1 cellular context compared by ENCODE assay signal in genomic region chr10:119688033-119688508, GRCh38.
TF ChIP-seq lines count a peak whose summit lies in the region.

No MANE protein-coding gene starts in this region.

TF ChIP-seq in K562, 482 proteins besides CTCF, POLR2A, EP300 and RAD21 (continued from another document and continues in another):
- TF ChIP-seq E4F1 (CRISPR knock-in tag; IDR thresholded peaks at IDR 0.05; ENCODE audit: borderline replicate concordance), result no peak
- no peak for TF ChIP-seq BRF1 (IDR thresholded peaks at IDR 0.05; ENCODE audit: borderline replicate concordance, extremely low read depth, insufficient read length)
- no peak for TF ChIP-seq MTA3 (IDR thresholded peaks at IDR 0.05; ENCODE audit: borderline replicate concordance)
- TF ChIP-seq SMAD1 (IDR thresholded peaks at IDR 0.05; ENCODE audit: low read depth, low read length, partially characterized antibody), result no peak
- no peak for TF ChIP-seq CHD4 (IDR thresholded peaks at IDR 0.05; ENCODE audit: insufficient read depth, insufficient replicate concordance, low read depth, low read length, poor library complexity, severe bottlenecking)
- no peak for TF ChIP-seq PHTF2 (CRISPR knock-in tag; IDR thresholded peaks at IDR 0.05)
- no peak for TF ChIP-seq HEY1 (CRISPR knock-in tag; IDR thresholded peaks at IDR 0.05; ENCODE audit: borderline replicate concordance)
- no peak for TF ChIP-seq SMC3 (conservative IDR thresholded peaks at IDR 0.05; ENCODE audit: insufficient read depth, low read depth, low read length)
- no peak for TF ChIP-seq NEUROD1 (IDR thresholded peaks at IDR 0.05; ENCODE audit: borderline replicate concordance, low read depth, low read length, partially characterized antibody)
- no peak for TF ChIP-seq PURB (CRISPR knock-in tag; IDR thresholded peaks at IDR 0.05; ENCODE audit: low read depth)
- no peak for TF ChIP-seq NR2C2 (CRISPR knock-in tag; IDR thresholded peaks at IDR 0.05)
- TF ChIP-seq NR2C2 (tag; IDR thresholded peaks at IDR 0.05), result peak; percentile 70
- peak; percentile 51; the same call in 1 of the 2 replicates for TF ChIP-seq ZNF324 (CRISPR knock-in tag; IDR thresholded peaks at IDR 0.05)
- no peak for TF ChIP-seq TRIM24 (IDR thresholded peaks at IDR 0.05)
- TF ChIP-seq NRF1 (conservative IDR thresholded peaks at IDR 0.05 in 1 of 2, IDR thresholded peaks at IDR 0.05 in 1 of 2), result no peak
- TF ChIP-seq GABPB2 (CRISPR knock-in tag; conservative IDR thresholded peaks at IDR 0.05), result no peak
- TF ChIP-seq MEF2D (tag; conservative IDR thresholded peaks at IDR 0.05; ENCODE audit: low read depth), result peak; percentile 93
- peak; percentile 61; the same call in 1 of the 2 replicates for TF ChIP-seq ZNF354B (CRISPR knock-in tag; IDR thresholded peaks at IDR 0.05)
- no peak for TF ChIP-seq ZNF232 (CRISPR knock-in tag; IDR thresholded peaks at IDR 0.05)
- TF ChIP-seq MCM3 (IDR thresholded peaks at IDR 0.05), result no peak
- TF ChIP-seq TCFL5 (CRISPR knock-in tag; conservative IDR thresholded peaks at IDR 0.05), result peak; percentile 81; the same call in 1 of the 2 replicates
- no peak for TF ChIP-seq ZEB2 (IDR thresholded peaks at IDR 0.05)
- no peak for TF ChIP-seq BCLAF1 (IDR thresholded peaks at IDR 0.05; ENCODE audit: borderline replicate concordance in 1 of 2, control insufficient read depth in 1 of 2, low read depth in 2 of 2, low read length in 1 of 2)
- TF ChIP-seq ZNF76 (CRISPR knock-in tag; IDR thresholded peaks at IDR 0.05; ENCODE audit: borderline replicate concordance), result peak; percentile 74; the same call in 1 of the 2 replicates
- TF ChIP-seq ZNF586 (CRISPR knock-in tag; conservative IDR thresholded peaks at IDR 0.05), result no peak
- TF ChIP-seq, protein P1, sequence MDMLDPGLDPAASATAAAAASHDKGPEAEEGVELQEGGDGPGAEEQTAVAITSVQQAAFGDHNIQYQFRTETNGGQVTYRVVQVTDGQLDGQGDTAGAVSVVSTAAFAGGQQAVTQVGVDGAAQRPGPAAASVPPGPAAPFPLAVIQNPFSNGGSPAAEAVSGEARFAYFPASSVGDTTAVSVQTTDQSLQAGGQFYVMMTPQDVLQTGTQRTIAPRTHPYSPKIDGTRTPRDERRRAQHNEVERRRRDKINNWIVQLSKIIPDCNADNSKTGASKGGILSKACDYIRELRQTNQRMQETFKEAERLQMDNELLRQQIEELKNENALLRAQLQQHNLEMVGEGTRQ (CRISPR knock-in tag; IDR thresholded peaks at IDR 0.05), result no peak
- TF ChIP-seq MXI1 (IDR thresholded peaks at IDR 0.05; ENCODE audit: low read depth, low read length), result no peak
- TF ChIP-seq ASH1L (IDR thresholded peaks at IDR 0.05; ENCODE audit: borderline replicate concordance, low read depth, partially characterized antibody), result no peak
- TF ChIP-seq ZC3H4 (CRISPR knock-in tag; IDR thresholded peaks at IDR 0.05; ENCODE audit: borderline replicate concordance), result no peak
- no peak for TF ChIP-seq DNMT1 (IDR thresholded peaks at IDR 0.05)
- no peak for TF ChIP-seq KDM2B (CRISPR knock-in tag; IDR thresholded peaks at IDR 0.05)
- TF ChIP-seq NFATC3 (IDR thresholded peaks at IDR 0.05), result no peak
- no peak for TF ChIP-seq ZFP36 (IDR thresholded peaks at IDR 0.05; ENCODE audit: low read depth, low read length, partially characterized antibody)
- TF ChIP-seq RBFOX2 (IDR thresholded peaks at IDR 0.05; ENCODE audit: low read depth, low read length), result no peak
- no peak for TF ChIP-seq MBD2 (IDR thresholded peaks at IDR 0.05; ENCODE audit: borderline replicate concordance, low read depth)
- TF ChIP-seq SIRT6 (IDR thresholded peaks at IDR 0.05; ENCODE audit: low read depth, low read length), result no peak
- TF ChIP-seq, protein P2, sequence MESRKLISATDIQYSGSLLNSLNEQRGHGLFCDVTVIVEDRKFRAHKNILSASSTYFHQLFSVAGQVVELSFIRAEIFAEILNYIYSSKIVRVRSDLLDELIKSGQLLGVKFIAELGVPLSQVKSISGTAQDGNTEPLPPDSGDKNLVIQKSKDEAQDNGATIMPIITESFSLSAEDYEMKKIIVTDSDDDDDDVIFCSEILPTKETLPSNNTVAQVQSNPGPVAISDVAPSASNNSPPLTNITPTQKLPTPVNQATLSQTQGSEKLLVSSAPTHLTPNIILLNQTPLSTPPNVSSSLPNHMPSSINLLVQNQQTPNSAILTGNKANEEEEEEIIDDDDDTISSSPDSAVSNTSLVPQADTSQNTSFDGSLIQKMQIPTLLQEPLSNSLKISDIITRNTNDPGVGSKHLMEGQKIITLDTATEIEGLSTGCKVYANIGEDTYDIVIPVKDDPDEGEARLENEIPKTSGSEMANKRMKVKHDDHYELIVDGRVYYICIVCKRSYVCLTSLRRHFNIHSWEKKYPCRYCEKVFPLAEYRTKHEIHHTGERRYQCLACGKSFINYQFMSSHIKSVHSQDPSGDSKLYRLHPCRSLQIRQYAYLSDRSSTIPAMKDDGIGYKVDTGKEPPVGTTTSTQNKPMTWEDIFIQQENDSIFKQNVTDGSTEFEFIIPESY (CRISPR knock-in tag; IDR thresholded peaks at IDR 0.05), result no peak
- TF ChIP-seq SAP30 (IDR thresholded peaks at IDR 0.05; ENCODE audit: borderline replicate concordance, insufficient read depth, low read depth, low read length, poor library complexity, severe bottlenecking), result no peak
- peak; percentile 65; the same call in 1 of the 2 replicates for TF ChIP-seq MECOM (CRISPR knock-in tag; IDR thresholded peaks at IDR 0.05)
- no peak for TF ChIP-seq ZNF143 (CRISPR knock-in tag; IDR thresholded peaks at IDR 0.05)
- TF ChIP-seq TRIM28 (IDR thresholded peaks at IDR 0.05), result no peak
- TF ChIP-seq EP400 (IDR thresholded peaks at IDR 0.05), result no peak
- peak; percentile 51; the same call in 1 of the 2 replicates for TF ChIP-seq TAF7 (tag; IDR thresholded peaks at IDR 0.05)
- no peak for TF ChIP-seq GATAD2B (IDR thresholded peaks at IDR 0.05; ENCODE audit: borderline replicate concordance)
- TF ChIP-seq ZNF740 (CRISPR knock-in tag; IDR thresholded peaks at IDR 0.05), result no peak
- TF ChIP-seq ZNF740 (tag; IDR thresholded peaks at IDR 0.05), result peak in 1 of 2 experiments; percentile 85; a peak in 2 of 4 replicates
- TF ChIP-seq PHF8 (IDR thresholded peaks at IDR 0.05; ENCODE audit: borderline replicate concordance, low read length), result no peak
- no peak for TF ChIP-seq MLX (CRISPR knock-in tag; conservative IDR thresholded peaks at IDR 0.05)
- 0 out of 2 replicates have a peak, but pooled peaks have one; percentile 69 for TF ChIP-seq ELF2 (CRISPR knock-in tag; IDR thresholded peaks at IDR 0.05)
- TF ChIP-seq, protein P3, sequence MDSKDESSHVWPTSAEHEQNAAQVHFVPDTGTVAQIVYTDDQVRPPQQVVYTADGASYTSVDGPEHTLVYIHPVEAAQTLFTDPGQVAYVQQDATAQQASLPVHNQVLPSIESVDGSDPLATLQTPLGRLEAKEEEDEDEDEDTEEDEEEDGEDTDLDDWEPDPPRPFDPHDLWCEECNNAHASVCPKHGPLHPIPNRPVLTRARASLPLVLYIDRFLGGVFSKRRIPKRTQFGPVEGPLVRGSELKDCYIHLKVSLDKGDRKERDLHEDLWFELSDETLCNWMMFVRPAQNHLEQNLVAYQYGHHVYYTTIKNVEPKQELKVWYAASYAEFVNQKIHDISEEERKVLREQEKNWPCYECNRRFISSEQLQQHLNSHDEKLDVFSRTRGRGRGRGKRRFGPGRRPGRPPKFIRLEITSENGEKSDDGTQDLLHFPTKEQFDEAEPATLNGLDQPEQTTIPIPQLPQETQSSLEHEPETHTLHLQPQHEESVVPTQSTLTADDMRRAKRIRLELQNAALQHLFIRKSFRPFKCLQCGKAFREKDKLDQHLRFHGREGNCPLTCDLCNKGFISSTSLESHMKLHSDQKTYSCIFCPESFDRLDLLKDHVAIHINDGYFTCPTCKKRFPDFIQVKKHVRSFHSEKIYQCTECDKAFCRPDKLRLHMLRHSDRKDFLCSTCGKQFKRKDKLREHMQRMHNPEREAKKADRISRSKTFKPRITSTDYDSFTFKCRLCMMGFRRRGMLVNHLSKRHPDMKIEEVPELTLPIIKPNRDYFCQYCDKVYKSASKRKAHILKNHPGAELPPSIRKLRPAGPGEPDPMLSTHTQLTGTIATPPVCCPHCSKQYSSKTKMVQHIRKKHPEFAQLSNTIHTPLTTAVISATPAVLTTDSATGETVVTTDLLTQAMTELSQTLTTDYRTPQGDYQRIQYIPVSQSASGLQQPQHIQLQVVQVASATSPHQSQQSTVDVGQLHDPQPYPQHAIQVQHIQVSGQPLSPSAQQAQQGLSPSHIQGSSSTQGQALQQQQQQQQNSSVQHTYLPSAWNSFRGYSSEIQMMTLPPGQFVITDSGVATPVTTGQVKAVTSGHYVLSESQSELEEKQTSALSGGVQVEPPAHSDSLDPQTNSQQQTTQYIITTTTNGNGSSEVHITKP (IDR thresholded peaks at IDR 0.05; ENCODE audit: partially characterized antibody), result no peak
- TF ChIP-seq HSF4 (CRISPR knock-in tag; IDR thresholded peaks at IDR 0.05; ENCODE audit: borderline replicate concordance), result no peak
- TF ChIP-seq TCF3 (CRISPR knock-in tag; IDR thresholded peaks at IDR 0.05), result no peak
- TF ChIP-seq XRCC5 (IDR thresholded peaks at IDR 0.05; ENCODE audit: low read depth, low read length), result no peak
- TF ChIP-seq, protein P4, sequence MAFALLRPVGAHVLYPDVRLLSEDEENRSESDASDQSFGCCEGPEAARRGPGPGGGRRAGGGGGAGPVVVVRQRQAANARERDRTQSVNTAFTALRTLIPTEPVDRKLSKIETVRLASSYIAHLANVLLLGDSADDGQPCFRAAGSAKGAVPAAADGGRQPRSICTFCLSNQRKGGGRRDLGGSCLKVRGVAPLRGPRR (CRISPR knock-in tag; IDR thresholded peaks at IDR 0.05), result no peak
- TF ChIP-seq XRCC3 (IDR thresholded peaks at IDR 0.05), result no peak
- no peak for TF ChIP-seq BRD4 (IDR thresholded peaks at IDR 0.05)
- peak; percentile 84 for TF ChIP-seq ERF (CRISPR knock-in tag; IDR thresholded peaks at IDR 0.05)
- TF ChIP-seq SMARCC2 (IDR thresholded peaks at IDR 0.05; ENCODE audit: low read depth), result no peak
- no peak for TF ChIP-seq SAFB2 (IDR thresholded peaks at IDR 0.05; ENCODE audit: borderline replicate concordance, low read depth, low read length, severe bottlenecking)
- TF ChIP-seq, protein P5, sequence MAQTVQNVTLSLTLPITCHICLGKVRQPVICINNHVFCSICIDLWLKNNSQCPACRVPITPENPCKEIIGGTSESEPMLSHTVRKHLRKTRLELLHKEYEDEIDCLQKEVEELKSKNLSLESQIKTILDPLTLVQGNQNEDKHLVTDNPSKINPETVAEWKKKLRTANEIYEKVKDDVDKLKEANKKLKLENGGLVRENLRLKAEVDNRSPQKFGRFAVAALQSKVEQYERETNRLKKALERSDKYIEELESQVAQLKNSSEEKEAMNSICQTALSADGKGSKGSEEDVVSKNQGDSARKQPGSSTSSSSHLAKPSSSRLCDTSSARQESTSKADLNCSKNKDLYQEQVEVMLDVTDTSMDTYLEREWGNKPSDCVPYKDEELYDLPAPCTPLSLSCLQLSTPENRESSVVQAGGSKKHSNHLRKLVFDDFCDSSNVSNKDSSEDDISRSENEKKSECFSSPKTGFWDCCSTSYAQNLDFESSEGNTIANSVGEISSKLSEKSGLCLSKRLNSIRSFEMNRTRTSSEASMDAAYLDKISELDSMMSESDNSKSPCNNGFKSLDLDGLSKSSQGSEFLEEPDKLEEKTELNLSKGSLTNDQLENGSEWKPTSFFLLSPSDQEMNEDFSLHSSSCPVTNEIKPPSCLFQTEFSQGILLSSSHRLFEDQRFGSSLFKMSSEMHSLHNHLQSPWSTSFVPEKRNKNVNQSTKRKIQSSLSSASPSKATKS (CRISPR knock-in tag; IDR thresholded peaks at IDR 0.05), result no peak
